Comparison of ENCODE assay signal across 9 cellular contexts in genomic region chr9:34374905-34375552, GRCh38. TPM values are rescaled to one million over a fixed set of nuclear protein-coding genes. Genes with fewer than 3 reads are reported as not detected.
DNase-seq lines count a peak whose midpoint lies in the region; ATAC-seq and TF ChIP-seq lines count a peak whose summit lies in the region.
"Had no signal": no experiment of that assay in that cellular context is flagged by ENCODE, and none has a peak within 500 bp of the region (broad histone marks: within the 10 kb centered on the region; RNA-seq: fewer than 3 reads in every experiment).

No MANE protein-coding gene starts in this region.

- peaks cover 15 to 29% (median 25%) of the 10 kb centered on the region in 11 experiments for H3K9me3 ChIP-seq in BLaER1 treated with 17β-estradiol and CSF1 and Interleukin-3, amounts not matched to agents 10 nM and 100 nM (replicated peaks in 1 of 11)
- H3K9me3 ChIP-seq in lower lobe of right lung, result no peaks in the 10 kb centered on the region
- H3K9me3 ChIP-seq in MG63, result no peaks in the 10 kb centered on the region

- H3K4me3 Mint-ChIP-seq in activated T-helper 17 cell treated with anti-CD3 and anti-CD28 coated beads, Interleukin-2, amount 50 U/mL, for 72 hours, result peak overlapping the region; percentile 80

- H3K9me3 Mint-ChIP-seq in activated T-helper 17 cell treated with anti-CD3 and anti-CD28 coated beads, Interleukin-2, amount 50 U/mL, for 72 hours, result no peaks in the 10 kb centered on the region

- H3K4me1 Mint-ChIP-seq in activated T-helper 17 cell treated with anti-CD3 and anti-CD28 coated beads, Interleukin-2, amount 50 U/mL, for 72 hours, result peaks cover 7% of the 10 kb centered on the region

- H3K4me3 ChIP-seq in BLaER1 treated with 17β-estradiol and CSF1 and Interleukin-3, amounts not matched to agents 10 nM and 100 nM, result no peak overlapping the region
- no peak overlapping the region for H3K4me3 ChIP-seq in lower lobe of right lung
- no peak overlapping the region for H3K4me3 ChIP-seq in MG63

- intact Hi-C loops in lower lobe of right lung (cut with DNase I), result no loop called here

- no peak overlapping the region for H3K27ac ChIP-seq in BLaER1 treated with 17β-estradiol and CSF1 and Interleukin-3, amounts not matched to agents 10 nM and 100 nM
- H3K27ac ChIP-seq in lower lobe of right lung, result peak overlapping the region; percentile 4
- H3K27ac ChIP-seq: brain microvascular endothelial cell had no signal

- peaks cover 0 to 7% (median 0%) of the 10 kb centered on the region in 11 experiments; a peak in 2 of 22 replicates for H4K20me1 ChIP-seq in BLaER1 treated with 17β-estradiol and CSF1 and Interleukin-3, amounts not matched to agents 10 nM and 100 nM

- TF ChIP-seq RAD21 in Ishikawa (IDR thresholded peaks at IDR 0.05; ENCODE audit: low read depth), result peak; percentile 11; the same call in 1 of the 2 replicates

- no peaks in the 10 kb centered on the region for H3K27me3 Mint-ChIP-seq in activated T-helper 17 cell treated with anti-CD3 and anti-CD28 coated beads, Interleukin-2, amount 50 U/mL, for 72 hours

- no peaks in the 10 kb centered on the region for H3K36me3 Mint-ChIP-seq in activated T-helper 17 cell treated with anti-CD3 and anti-CD28 coated beads, Interleukin-2, amount 50 U/mL, for 72 hours (ENCODE audit: low read depth)

- no peak for DNase-seq in lower lobe of right lung
- no peak for DNase-seq in effector CD4-positive, alpha-beta T cell
- no peak for DNase-seq in activated CD4-positive, CD25-positive, alpha-beta regulatory T cell (lab: John Stamatoyannopoulos, UW)
- DNase-seq in MG63, result no peak
- DNase-seq: brain microvascular endothelial cell had no signal

- TF ChIP-seq CTCF in lower lobe of right lung (IDR thresholded peaks at IDR 0.05), result no peak

- peaks cover 12 to 30% (median 24%) of the 10 kb centered on the region in 11 experiments; a peak in 21 of 22 replicates for H3K36me3 ChIP-seq in BLaER1 treated with 17β-estradiol and CSF1 and Interleukin-3, amounts not matched to agents 10 nM and 100 nM
- H3K36me3 ChIP-seq in lower lobe of right lung, result peaks cover 6% of the 10 kb centered on the region
- no peaks in the 10 kb centered on the region for H3K36me3 ChIP-seq in MG63
- H3K36me3 ChIP-seq: brain microvascular endothelial cell had no signal

- peak overlapping the region; percentile 42 for H3K27ac Mint-ChIP-seq in activated T-helper 17 cell treated with anti-CD3 and anti-CD28 coated beads, Interleukin-2, amount 50 U/mL, for 72 hours

- H3K4me2 ChIP-seq in BLaER1 treated with 17β-estradiol and CSF1 and Interleukin-3, amounts not matched to agents 10 nM and 100 nM, result peak overlapping the region; percentile 9 to 99 (median 95); a peak in 19 of 22 replicates

- no peak for ATAC-seq in activated T-helper 17 cell treated with anti-CD3 and anti-CD28 coated beads, Interleukin-2, amount 50 U/mL, for 72 hours (replicated peaks)
- ATAC-seq in lower lobe of right lung, result no peak
- ATAC-seq in HG03469 (IDR thresholded peaks at IDR 0.05; ENCODE audit: unreplicated experiment), result no peak

- H3K4me1 ChIP-seq in BLaER1 treated with 17β-estradiol and CSF1 and Interleukin-3, amounts not matched to agents 10 nM and 100 nM, result peaks cover 19 to 50% (median 44%) of the 10 kb centered on the region in 10 experiments
- H3K4me1 ChIP-seq in lower lobe of right lung, result peaks cover 35% of the 10 kb centered on the region

- H3K9ac ChIP-seq in BLaER1 treated with 17β-estradiol and CSF1 and Interleukin-3, amounts not matched to agents 10 nM and 100 nM, result no peak overlapping the region

- TF ChIP-seq EP300 in Ishikawa (IDR thresholded peaks at IDR 0.05; ENCODE audit: borderline replicate concordance), result no peak

- H3K27me3 ChIP-seq in BLaER1 treated with 17β-estradiol and CSF1 and Interleukin-3, amounts not matched to agents 10 nM and 100 nM, result no peaks in the 10 kb centered on the region; a peak in 1 of 22 replicates
- H3K27me3 ChIP-seq in lower lobe of right lung (ENCODE audit: low read depth), result no peaks in the 10 kb centered on the region
- H3K27me3 ChIP-seq in MG63, result no peaks in the 10 kb centered on the region

TF ChIP-seq in Ishikawa, 13 proteins besides CTCF, POLR2A, EP300 and RAD21:
- no peak for TF ChIP-seq CREB1 (IDR thresholded peaks at IDR 0.05; ENCODE audit: low read depth)
- peak; percentile 24; the same call in 1 of the 2 replicates for TF ChIP-seq TEAD4 (IDR thresholded peaks at IDR 0.05)
- TF ChIP-seq, protein P1, sequence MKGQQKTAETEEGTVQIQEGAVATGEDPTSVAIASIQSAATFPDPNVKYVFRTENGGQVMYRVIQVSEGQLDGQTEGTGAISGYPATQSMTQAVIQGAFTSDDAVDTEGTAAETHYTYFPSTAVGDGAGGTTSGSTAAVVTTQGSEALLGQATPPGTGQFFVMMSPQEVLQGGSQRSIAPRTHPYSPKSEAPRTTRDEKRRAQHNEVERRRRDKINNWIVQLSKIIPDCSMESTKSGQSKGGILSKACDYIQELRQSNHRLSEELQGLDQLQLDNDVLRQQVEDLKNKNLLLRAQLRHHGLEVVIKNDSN (IDR thresholded peaks at IDR 0.05), result no peak
- TF ChIP-seq EGR1 (IDR thresholded peaks at IDR 0.05), result no peak
- TF ChIP-seq, protein P2, sequence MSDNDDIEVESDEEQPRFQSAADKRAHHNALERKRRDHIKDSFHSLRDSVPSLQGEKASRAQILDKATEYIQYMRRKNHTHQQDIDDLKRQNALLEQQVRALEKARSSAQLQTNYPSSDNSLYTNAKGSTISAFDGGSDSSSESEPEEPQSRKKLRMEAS (IDR thresholded peaks at IDR 0.05), result no peak
- 0 out of 2 replicates have a peak, but pooled peaks have one; percentile 25 for TF ChIP-seq CEBPB (IDR thresholded peaks at IDR 0.05)
TF ChIP-seq in Ishikawa: peak in this region for 2.

RNA-seq across cellular contexts. Expression of gene MYORG, which starts 1.7 kb away (rescaled TPM):
- total RNA-seq in activated T-helper 17 cell treated with anti-CD3 and anti-CD28 coated beads, Interleukin-2, amount 50 U/mL, for 72 hours, result 1 to 10 TPM; 1.6 to 3.5 TPM
- 4.8 TPM for total RNA-seq in lower lobe of right lung
- 0.23 TPM in 1 of 2 replicates, not detected in the other for total RNA-seq in MG63 (2014; rRNA removed; shearing (Covaris generic); ENCODE audit: low replicate concordance)

RNA-seq across cellular contexts. Expression of gene NUDT2, which starts 45.7 kb away (rescaled TPM):
- total RNA-seq in activated T-helper 17 cell treated with anti-CD3 and anti-CD28 coated beads, Interleukin-2, amount 50 U/mL, for 72 hours, result 10 to 100 TPM; 31.2 to 34.9 TPM
- total RNA-seq in lower lobe of right lung, result 13.5 TPM
- total RNA-seq in MG63 (2014; rRNA removed; shearing (Covaris generic); ENCODE audit: low replicate concordance), result 6.6 and 19.3 TPM in 2 replicates

RNA-seq across cellular contexts. Expression of gene KIF24, which starts 46.0 kb away (rescaled TPM):
- total RNA-seq in activated T-helper 17 cell treated with anti-CD3 and anti-CD28 coated beads, Interleukin-2, amount 50 U/mL, for 72 hours, result 1 to 10 TPM; 4.9 to 7.1 TPM
- total RNA-seq in lower lobe of right lung, result 1.4 TPM
- total RNA-seq in MG63 (2014; rRNA removed; shearing (Covaris generic); ENCODE audit: low replicate concordance), result 1.7 and 1.8 TPM in 2 replicates
